1 cellular context compared by ENCODE assay signal in the genomic region with DNA sequence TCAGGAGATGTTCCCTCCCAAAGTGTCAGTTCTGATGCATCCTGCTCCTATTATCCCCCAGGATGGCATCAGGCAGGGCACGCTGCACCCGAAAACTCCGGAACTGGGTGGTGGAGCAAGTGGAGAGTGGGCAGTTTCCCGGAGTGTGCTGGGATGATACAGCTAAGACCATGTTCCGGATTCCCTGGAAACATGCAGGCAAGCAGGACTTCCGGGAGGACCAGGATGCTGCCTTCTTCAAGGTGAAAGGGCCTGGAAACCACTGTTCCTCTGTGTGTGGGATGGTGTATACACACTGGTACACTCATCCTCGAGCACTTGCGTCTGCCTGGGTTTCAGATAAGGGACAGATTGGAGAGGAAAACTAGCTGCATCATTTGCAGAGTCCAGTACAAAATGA.
TF ChIP-seq lines count a peak whose summit lies in the region.

No MANE protein-coding gene starts in this region.

TF ChIP-seq in GM12878, 131 proteins besides CTCF, POLR2A, EP300 and RAD21:
- TF ChIP-seq ZBED1 (IDR thresholded peaks at IDR 0.05; ENCODE audit: borderline replicate concordance) (no peak), LARP7 (IDR thresholded peaks at IDR 0.05) (peak; percentile 66), POU2F2 (IDR thresholded peaks at IDR 0.05; ENCODE audit: borderline replicate concordance, low read depth, low read length) (peak; percentile 30; the same call in 1 of the 3 replicates), BACH1 (IDR thresholded peaks at IDR 0.05; ENCODE audit: borderline replicate concordance) (0 out of 2 replicates have a peak, but pooled peaks have one; percentile 40), JUNB (IDR thresholded peaks at IDR 0.05) (no peak), IKZF1 (conservative IDR thresholded peaks at IDR 0.05) (peak; percentile 19; the same call in 1 of the 2 replicates), WRNIP1 (IDR thresholded peaks at IDR 0.05; ENCODE audit: borderline replicate concordance, low read depth, low read length) (peak; percentile 93; the same call in 1 of the 2 replicates), YBX1 (IDR thresholded peaks at IDR 0.05) (no peak), IKZF2 (IDR thresholded peaks at IDR 0.05) (peak; percentile 21 to 32; a peak in 2 of 4 replicates), STAT1 (conservative IDR thresholded peaks at IDR 0.05) (0 out of 2 replicates have a peak, but pooled peaks have one; percentile 33), MYC (IDR thresholded peaks at IDR 0.05; ENCODE audit: insufficient read depth, insufficient read length, insufficient replicate concordance, low read length, severe bottlenecking) (no peak)
TF ChIP-seq in GM12878: peak in this region for 7.
